Comparison of ENCODE assay signal across 1 cellular context in genomic region chr11:68508425-68508824, GRCh38.
TF ChIP-seq lines count a peak whose summit lies in the region.

No MANE protein-coding gene starts in this region.

TF ChIP-seq in WTC11, 78 proteins besides CTCF, POLR2A, EP300 and RAD21 (continued from another document):
- TF ChIP-seq E2F5 (CRISPR knock-in tag; IDR thresholded peaks at IDR 0.05): no peak
- no peak for TF ChIP-seq GABPB1 (CRISPR knock-in tag; IDR thresholded peaks at IDR 0.05)
- no peak for TF ChIP-seq NR2C2 (CRISPR knock-in tag; IDR thresholded peaks at IDR 0.05)
- no peak for TF ChIP-seq HMGA2 (CRISPR knock-in tag; IDR thresholded peaks at IDR 0.05)
